10 cellular contexts compared by ENCODE assay signal in genomic region chr17:63827801-63828221, GRCh38. TPM values are rescaled to one million over a fixed set of nuclear protein-coding genes. Genes with fewer than 3 reads are reported as not detected.
DNase-seq lines count a peak whose midpoint lies in the region; ATAC-seq lines count a peak whose summit lies in the region.
"Had no signal": no experiment of that assay in that cellular context is flagged by ENCODE, and none has a peak within 500 bp of the region (broad histone marks: within the 10 kb centered on the region; RNA-seq: fewer than 3 reads in every experiment).

No MANE protein-coding gene starts in this region.

- H3K9me3 ChIP-seq in iPS-20b (ENCODE audit: insufficient read depth, low read depth, low read length) (no peaks in the 10 kb centered on the region), stomach smooth muscle (ENCODE audit: control insufficient read depth in 2 of 2, low read length in 2 of 2) (no peaks in the 10 kb centered on the region)

- H3K4me1 ChIP-seq in iPS-20b (ENCODE audit: insufficient read depth, low read length): peaks cover 9% of the 10 kb centered on the region; the same call in 1 of the 2 replicates
- peaks cover 30% of the 10 kb centered on the region for H3K4me1 ChIP-seq in stomach smooth muscle (ENCODE audit: control insufficient read depth, insufficient read depth, low read length)

- intact Hi-C loops in activated T-helper 1 cell treated with anti-CD3 and anti-CD28 coated beads, Interleukin-12 subunit alpha, Interleukin-12 subunit beta, Interleukin-2, Interleukin-4 antibody, amounts not matched to agents 30 ng/mL and 10 ng/mL and 1 ng/mL, durations not matched to agents 14 hours and 24 hours and 36 hours (cut with micrococcal nuclease): loop anchor here (1.0 to 10.0 kb wide), 9 partner anchors 7 to 1899 kb away; partner anchors contain the start of genes CCDC47, CEP95, DDX5 and MAP3K3

- no peaks in the 10 kb centered on the region for H3K9me3 Mint-ChIP-seq in activated T-helper 1 cell treated with anti-CD3 and anti-CD28 coated beads, Interleukin-12 subunit alpha, Interleukin-12 subunit beta, Interleukin-2, Interleukin-4 antibody, amounts not matched to agents 30 ng/mL and 10 ng/mL and 1 ng/mL, durations not matched to agents 14 hours and 24 hours and 36 hours

- peak overlapping the region; percentile 93 for H3K9ac ChIP-seq in iPS-20b (ENCODE audit: low read depth, low read length)
- peak overlapping the region; percentile 82 to 86 for H3K9ac ChIP-seq in stomach smooth muscle (ENCODE audit: low read length in 2 of 2)

- no peaks in the 10 kb centered on the region for H3K27me3 Mint-ChIP-seq in activated T-helper 1 cell treated with anti-CD3 and anti-CD28 coated beads, Interleukin-12 subunit alpha, Interleukin-12 subunit beta, Interleukin-2, Interleukin-4 antibody, amounts not matched to agents 30 ng/mL and 10 ng/mL and 1 ng/mL, durations not matched to agents 14 hours and 24 hours and 36 hours (ENCODE audit: insufficient read depth)

- peaks cover 75% of the 10 kb centered on the region for H3K36me3 Mint-ChIP-seq in activated T-helper 1 cell treated with anti-CD3 and anti-CD28 coated beads, Interleukin-12 subunit alpha, Interleukin-12 subunit beta, Interleukin-2, Interleukin-4 antibody, amounts not matched to agents 30 ng/mL and 10 ng/mL and 1 ng/mL, durations not matched to agents 14 hours and 24 hours and 36 hours (ENCODE audit: low read depth)

- H3K27me3 ChIP-seq in iPS-20b (ENCODE audit: insufficient read depth, low read length) (no peaks in the 10 kb centered on the region), stomach smooth muscle (ENCODE audit: control insufficient read depth in 1 of 2, insufficient read depth in 2 of 2, low read length in 2 of 2) (no peaks in the 10 kb centered on the region)

- peak overlapping the region; percentile 96 for H3K4me3 Mint-ChIP-seq in activated T-helper 1 cell treated with anti-CD3 and anti-CD28 coated beads, Interleukin-12 subunit alpha, Interleukin-12 subunit beta, Interleukin-2, Interleukin-4 antibody, amounts not matched to agents 30 ng/mL and 10 ng/mL and 1 ng/mL, durations not matched to agents 14 hours and 24 hours and 36 hours

- ATAC-seq in HG03135 (IDR thresholded peaks at IDR 0.05; ENCODE audit: unreplicated experiment): no peak

- peak; percentile 4 for DNase-seq in NCI-H1694 (lab: John Stamatoyannopoulos, UW)
- DNase-seq in NCI-H1694 treated with DMSO at 0.1 percent for 48 hours (lab: John Stamatoyannopoulos, UW): no peak
- DNase-seq in activated T-helper 1 cell treated with anti-CD3 and anti-CD28 coated beads, Interleukin-12 subunit alpha, Interleukin-12 subunit beta, Interleukin-2, Interleukin-4 antibody, amounts not matched to agents 30 ng/mL and 10 ng/mL and 1 ng/mL, durations not matched to agents 14 hours and 24 hours and 36 hours (ENCODE audit: low spot score): no peak
- no peak for DNase-seq in NCI-H524 (lab: John Stamatoyannopoulos, UW)
- DNase-seq in HPDE6-E6E7 (ENCODE audit: extremely low spot score): no peak

- peak overlapping the region; percentile 98 for H3K27ac Mint-ChIP-seq in activated T-helper 1 cell treated with anti-CD3 and anti-CD28 coated beads, Interleukin-12 subunit alpha, Interleukin-12 subunit beta, Interleukin-2, Interleukin-4 antibody, amounts not matched to agents 30 ng/mL and 10 ng/mL and 1 ng/mL, durations not matched to agents 14 hours and 24 hours and 36 hours

- H3K4me3 ChIP-seq in iPS-20b (ENCODE audit: low read length): peak overlapping the region; percentile 93
- peak overlapping the region; percentile 85 to 96 for H3K4me3 ChIP-seq in stomach smooth muscle (ENCODE audit: low read length in 2 of 2)

- H3K27ac ChIP-seq in iPS-20b (ENCODE audit: low read length) (peak overlapping the region; percentile 90), stomach smooth muscle (ENCODE audit: low read length) (peak overlapping the region; percentile 87)

- H3K36me3 ChIP-seq in iPS-20b (ENCODE audit: insufficient read depth, low read depth, low read length) (peaks cover 80% of the 10 kb centered on the region), stomach smooth muscle (ENCODE audit: control insufficient read depth in 2 of 2, insufficient read depth in 2 of 2, low read length in 2 of 2) (peaks cover 63 to 64% of the 10 kb centered on the region in 2 donors)

- H3K4me1 Mint-ChIP-seq in activated T-helper 1 cell treated with anti-CD3 and anti-CD28 coated beads, Interleukin-12 subunit alpha, Interleukin-12 subunit beta, Interleukin-2, Interleukin-4 antibody, amounts not matched to agents 30 ng/mL and 10 ng/mL and 1 ng/mL, durations not matched to agents 14 hours and 24 hours and 36 hours (ENCODE audit: low read depth): peaks cover 68% of the 10 kb centered on the region

RNA-seq across cellular contexts. Expression of gene FTSJ3, which starts 0.3 kb away (rescaled TPM):
- total RNA-seq in activated T-helper 1 cell treated with anti-CD3 and anti-CD28 coated beads, Interleukin-12 subunit alpha, Interleukin-12 subunit beta, Interleukin-2, Interleukin-4 antibody, amounts not matched to agents 30 ng/mL and 10 ng/mL and 1 ng/mL, durations not matched to agents 14 hours and 24 hours and 36 hours: 95.6 and 100 TPM in 2 replicates

RNA-seq across cellular contexts. Expression of gene PSMC5, which starts 0.6 kb away (rescaled TPM):
- total RNA-seq in activated T-helper 1 cell treated with anti-CD3 and anti-CD28 coated beads, Interleukin-12 subunit alpha, Interleukin-12 subunit beta, Interleukin-2, Interleukin-4 antibody, amounts not matched to agents 30 ng/mL and 10 ng/mL and 1 ng/mL, durations not matched to agents 14 hours and 24 hours and 36 hours: 185 and 195 TPM in 2 replicates

RNA-seq across cellular contexts. Expression of gene SMARCD2, which starts 14.7 kb away (rescaled TPM):
- total RNA-seq in activated T-helper 1 cell treated with anti-CD3 and anti-CD28 coated beads, Interleukin-12 subunit alpha, Interleukin-12 subunit beta, Interleukin-2, Interleukin-4 antibody, amounts not matched to agents 30 ng/mL and 10 ng/mL and 1 ng/mL, durations not matched to agents 14 hours and 24 hours and 36 hours: 116 TPM in 2 replicates

RNA-seq across cellular contexts. Expression of gene CSH2, which starts 45.7 kb away (rescaled TPM):
- not detected in 2 replicates for total RNA-seq in activated T-helper 1 cell treated with anti-CD3 and anti-CD28 coated beads, Interleukin-12 subunit alpha, Interleukin-12 subunit beta, Interleukin-2, Interleukin-4 antibody, amounts not matched to agents 30 ng/mL and 10 ng/mL and 1 ng/mL, durations not matched to agents 14 hours and 24 hours and 36 hours
- total RNA-seq: lung microvascular endothelial cell, M059J had no signal

RNA-seq across cellular contexts. Expression of gene DDX42, which starts 53.8 kb away (rescaled TPM):
- total RNA-seq in activated T-helper 1 cell treated with anti-CD3 and anti-CD28 coated beads, Interleukin-12 subunit alpha, Interleukin-12 subunit beta, Interleukin-2, Interleukin-4 antibody, amounts not matched to agents 30 ng/mL and 10 ng/mL and 1 ng/mL, durations not matched to agents 14 hours and 24 hours and 36 hours: 147 and 149 TPM in 2 replicates
